9 cellular contexts compared by ENCODE assay signal in genomic region chr7:32586291-32587221, GRCh38.
DNase-seq lines count a peak whose midpoint lies in the region; ATAC-seq, FAIRE-seq and TF ChIP-seq lines count a peak whose summit lies in the region.
"Had no signal": no experiment of that assay in that cellular context is flagged by ENCODE, and none has a peak within 500 bp of the region (broad histone marks: within the 10 kb centered on the region; RNA-seq: fewer than 3 reads in every experiment).

No MANE protein-coding gene starts in this region.

- H3K79me1 ChIP-seq in H1 (ENCODE audit: low read depth, low read length), result no peaks in the 10 kb centered on the region; the same call in 1 of the 2 replicates

- H2BK12ac ChIP-seq in H1 (ENCODE audit: low read depth, low read length), result no peak overlapping the region

- POLR2A ChIA-PET in H1 (lab: Charles Lee; ENCODE audit: partially characterized antibody), result no interaction called here

- H3K23ac ChIP-seq in H1 (ENCODE audit: insufficient read length), result no peak overlapping the region

- 82% methylated on average over 5 of the region's 5 CpGs; no CpG with 5 or more reads in 1 of the 2 experiments for WGBS in H1 (ENCODE audit: extremely low coverage in 1 of 2, insufficient coverage in 1 of 2, insufficient read length in 1 of 2, insufficient replicate concordance in 2 of 2, low coverage in 1 of 2, low lambda C conversion rate in 2 of 2, missing lambda C conversion rate in 1 of 2), 2 experiments

- no peak overlapping the region for H2AFZ ChIP-seq in H1 (ENCODE audit: low read length)

- no peak overlapping the region for H3K9ac ChIP-seq in H1 (replicated peaks in 1 of 4; ENCODE audit: extremely low read depth in 1 of 4, low read depth in 3 of 4, low read length in 3 of 4)

- H3K36me3 ChIP-seq in H1 (ENCODE audit: control insufficient read depth in 2 of 4, insufficient read depth in 4 of 4, low read length in 3 of 4) (peaks cover 0 to 55% (median 36%) of the 10 kb centered on the region in 4 experiments; a peak in 7 of 8 replicates), mucosa of descending colon (ENCODE audit: low read depth) (peaks cover 5% of the 10 kb centered on the region)

- no peaks in the 10 kb centered on the region for H3K9me3 ChIP-seq in H1 (ENCODE audit: insufficient read depth in 2 of 2, low read depth in 1 of 2, low read length in 1 of 2)
- no peaks in the 10 kb centered on the region for H3K9me3 ChIP-seq in mucosa of descending colon

- DNase-seq in AML-193 (lab: John Stamatoyannopoulos, UW) (peak; percentile 79 to 85), NCI-H446 treated with DMSO at 0.1 percent for 48 hours (lab: John Stamatoyannopoulos, UW) (peak; percentile 64), H1 (ENCODE audit: low read depth in 1 of 2, low spot score in 2 of 2) (no peak), mucosa of descending colon (no peak), NCI-H1105 treated with DMSO at 0.1 percent for 48 hours (lab: John Stamatoyannopoulos, UW) (no peak), mesenteric fat pad (ENCODE audit: low spot score) (no peak), NCI-H524 treated with DMSO at 0.1 percent for 48 hours (lab: John Stamatoyannopoulos, UW) (no peak)
- DNase-seq in NK-92 treated with Interleukin-12 subunit alpha and Interleukin-12 subunit beta, amount 100 ng/mL, for 24 hours (lab: John Stamatoyannopoulos, UW), result no peak
- DNase-seq: stimulated activated CD8-positive, alpha-beta memory T cell treated with anti-CD3 and anti-CD28 coated beads, Interleukin-4, amount 100 ng/mL, for 48 hours had no signal

- H2BK5ac ChIP-seq in H1 (ENCODE audit: low read depth, low read length), result no peak overlapping the region

- peak; percentile 35 for ATAC-seq in mucosa of descending colon

- intact Hi-C loops in mucosa of descending colon (cut with DNase I, micrococcal nuclease), result no loop called here

- no peaks in the 10 kb centered on the region for H3K79me2 ChIP-seq in H1 (ENCODE audit: control insufficient read depth in 1 of 2, insufficient read depth in 2 of 2, low read length in 2 of 2)

- no peak overlapping the region; a peak in 1 of 4 replicates for H3K4me2 ChIP-seq in H1 (ENCODE audit: insufficient read depth in 1 of 2, low read depth in 2 of 2, low read length in 2 of 2)

- H3K27ac ChIP-seq in H1 (ENCODE audit: low read depth, low read length), result no peak overlapping the region

- CTCF ChIA-PET in H1 (lab: Charles Lee; ENCODE audit: partially characterized antibody), result no interaction called here

- no peak overlapping the region for H2BK20ac ChIP-seq in H1 (ENCODE audit: low read length)

- no peak overlapping the region for H3K14ac ChIP-seq in H1 (ENCODE audit: insufficient read length)

- no peak overlapping the region for H2BK120ac ChIP-seq in H1 (replicated peaks; ENCODE audit: low read depth, low read length)

- H4K91ac ChIP-seq in H1 (replicated peaks; ENCODE audit: insufficient read length, low read length), result no peak overlapping the region

- no peaks in the 10 kb centered on the region for H3K27me3 ChIP-seq in H1 (replicated peaks in 1 of 4; ENCODE audit: control insufficient read depth in 3 of 4, extremely low read depth in 1 of 4, insufficient read depth in 3 of 4, low read length in 3 of 4)

- no peak overlapping the region for H3K18ac ChIP-seq in H1 (ENCODE audit: extremely low read depth, low read length)

- peaks cover 0 to 19% (median 9%) of the 10 kb centered on the region in 4 experiments; a peak in 5 of 7 replicates for H3K4me1 ChIP-seq in H1 (replicated peaks in 1 of 4; ENCODE audit: control insufficient read depth in 3 of 4, insufficient read depth in 4 of 4, low read length in 3 of 4)
- H3K4me1 ChIP-seq in mucosa of descending colon (ENCODE audit: low read depth), result no peaks in the 10 kb centered on the region

- TF ChIP-seq POLR2A in H1 (IDR thresholded peaks at IDR 0.05; ENCODE audit: control extremely low read depth in 1 of 2, low read depth in 2 of 2, low read length in 2 of 2), result peak in 1 of 2 experiments; percentile 12; a peak in 1 of 3 replicates

- no peak overlapping the region for H4K5ac ChIP-seq in H1 (ENCODE audit: insufficient read length, low read depth, low read length)

- no peak overlapping the region for H3K4ac ChIP-seq in H1 (replicated peaks; ENCODE audit: insufficient read length, low read depth, low read length)

- 0 out of 4 replicates have a peak, but pooled peaks of 1 of the 2 experiments have one; percentile 5 for TF ChIP-seq RAD21 in H1 (IDR thresholded peaks at IDR 0.05 in 1 of 2, conservative IDR thresholded peaks at IDR 0.05 in 1 of 2; ENCODE audit: low read depth in 2 of 2, low read length in 2 of 2)

- no peaks in the 10 kb centered on the region for H4K20me1 ChIP-seq in H1 (replicated peaks in 1 of 2; ENCODE audit: control insufficient read depth in 1 of 2, insufficient read depth in 2 of 2, low read length in 2 of 2)

- H4K8ac ChIP-seq in H1 (ENCODE audit: extremely low read depth, insufficient read depth, low read length), result no peak overlapping the region; the same call in 1 of the 2 replicates

- H3K56ac ChIP-seq in H1 (replicated peaks; ENCODE audit: insufficient read length, low read depth, low read length), result no peak overlapping the region

- no peaks in the 10 kb centered on the region for H3K23me2 ChIP-seq in H1 (ENCODE audit: low read depth, low read length)

- H3K4me3 ChIP-seq in H1 (ENCODE audit: extremely low read depth in 1 of 4, insufficient read depth in 2 of 4, low read depth in 3 of 4, low read length in 4 of 4), result no peak overlapping the region
- no peak overlapping the region for H3K4me3 ChIP-seq in mucosa of descending colon

- no peak overlapping the region for H2BK15ac ChIP-seq in H1 (ENCODE audit: low read length)

- FAIRE-seq in H1 (lab: Jason Lieb, UNC), result no peak

- TF ChIP-seq CTCF in H1 (IDR thresholded peaks at IDR 0.05; ENCODE audit: control extremely low read depth in 1 of 3, insufficient read depth in 1 of 3, low read depth in 1 of 3, low read length in 3 of 3) (no peak), mucosa of descending colon (IDR thresholded peaks at IDR 0.05) (no peak)

- no peak for TF ChIP-seq EP300 in H1 (IDR thresholded peaks at IDR 0.05; ENCODE audit: borderline replicate concordance in 1 of 2, low read depth in 2 of 2, low read length in 2 of 2)

- peak overlapping the region; percentile 87; the same call in 1 of the 2 replicates for H2AK5ac ChIP-seq in H1 (ENCODE audit: low read depth, low read length)

TF ChIP-seq in H1, 55 proteins besides CTCF, POLR2A, EP300 and RAD21 (continues in another document):
- TF ChIP-seq POLR2AphosphoS5 (IDR thresholded peaks at IDR 0.05; ENCODE audit: low read depth, low read length) (no peak), CHD1 (IDR thresholded peaks at IDR 0.05; ENCODE audit: low read depth, low read length) (no peak)

Comparison
In these comparisons a context has a peak if more than half of its experiments do, and no peak if none do; other contexts are left out.
1. DNase-seq: peak in AML-193 (2 of 2) and NCI-H446 treated with DMSO at 0.1 percent for 48 hours (single experiment); none in H1 (0 of 2), mucosa of descending colon (0 of 3), NK-92 treated with Interleukin-12 subunit alpha and Interleukin-12 subunit beta, amount 100 ng/mL, for 24 hours (single experiment), NCI-H1105 treated with DMSO at 0.1 percent for 48 hours (single experiment), mesenteric fat pad (single experiment) and NCI-H524 treated with DMSO at 0.1 percent for 48 hours (single experiment).